In the genomic region with DNA sequence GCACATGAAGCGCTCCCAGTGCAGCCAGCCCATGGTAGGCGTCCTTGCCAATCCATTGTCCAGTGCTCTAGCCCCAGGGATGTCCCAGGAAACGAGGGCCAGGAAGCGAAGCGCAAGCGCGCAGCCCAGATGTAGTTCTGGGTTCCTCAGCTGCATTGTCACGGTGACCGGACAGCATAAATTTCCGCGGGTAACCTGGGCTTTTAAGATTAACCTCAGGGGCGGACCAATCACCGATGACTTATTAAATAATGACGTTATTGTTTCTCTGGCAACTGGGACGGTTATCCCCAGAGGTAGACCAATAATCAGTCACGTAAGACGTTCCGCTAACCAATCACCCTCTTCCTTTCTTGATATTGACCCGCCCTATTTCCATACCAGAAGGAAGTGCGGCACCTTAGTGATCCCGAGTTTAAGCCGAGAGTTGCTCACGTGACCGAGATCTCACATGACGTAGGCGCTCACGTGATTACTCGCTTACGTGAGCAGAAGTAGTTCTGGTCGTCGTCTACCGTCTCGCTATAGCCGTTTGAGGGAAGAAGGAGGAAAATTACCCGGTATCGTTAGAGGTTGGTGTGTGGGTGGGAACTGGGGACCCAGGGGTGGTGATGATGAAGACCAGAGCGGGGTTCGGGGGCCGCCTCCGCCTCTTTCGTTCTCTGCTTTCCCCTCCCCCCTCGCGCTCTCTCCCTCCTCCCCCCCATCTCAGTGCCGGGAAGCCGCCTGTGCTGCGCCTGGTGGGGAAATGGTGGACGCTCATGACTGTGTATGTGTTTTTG, we compare ENCODE assay signal across 1 cellular context.
TF ChIP-seq lines count a peak whose summit lies in the region.

A gene (minus strand): TSS at position 178 of the 782 bp plus-strand sequence. CDS start 22 bp downstream, at position 156.
A gene with protein sequence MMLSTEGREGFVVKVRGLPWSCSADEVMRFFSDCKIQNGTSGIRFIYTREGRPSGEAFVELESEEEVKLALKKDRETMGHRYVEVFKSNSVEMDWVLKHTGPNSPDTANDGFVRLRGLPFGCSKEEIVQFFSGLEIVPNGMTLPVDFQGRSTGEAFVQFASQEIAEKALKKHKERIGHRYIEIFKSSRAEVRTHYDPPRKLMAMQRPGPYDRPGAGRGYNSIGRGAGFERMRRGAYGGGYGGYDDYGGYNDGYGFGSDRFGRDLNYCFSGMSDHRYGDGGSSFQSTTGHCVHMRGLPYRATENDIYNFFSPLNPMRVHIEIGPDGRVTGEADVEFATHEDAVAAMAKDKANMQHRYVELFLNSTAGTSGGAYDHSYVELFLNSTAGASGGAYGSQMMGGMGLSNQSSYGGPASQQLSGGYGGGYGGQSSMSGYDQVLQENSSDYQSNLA (plus strand): TSS at position 475 of the 782 bp plus-strand sequence. CDS start 3,767 bp downstream, outside the sequence.

TF ChIP-seq in HepG2, 621 proteins besides CTCF, POLR2A, EP300 and RAD21 (continued from another document and continues in another):
- TF ChIP-seq, protein P1, sequence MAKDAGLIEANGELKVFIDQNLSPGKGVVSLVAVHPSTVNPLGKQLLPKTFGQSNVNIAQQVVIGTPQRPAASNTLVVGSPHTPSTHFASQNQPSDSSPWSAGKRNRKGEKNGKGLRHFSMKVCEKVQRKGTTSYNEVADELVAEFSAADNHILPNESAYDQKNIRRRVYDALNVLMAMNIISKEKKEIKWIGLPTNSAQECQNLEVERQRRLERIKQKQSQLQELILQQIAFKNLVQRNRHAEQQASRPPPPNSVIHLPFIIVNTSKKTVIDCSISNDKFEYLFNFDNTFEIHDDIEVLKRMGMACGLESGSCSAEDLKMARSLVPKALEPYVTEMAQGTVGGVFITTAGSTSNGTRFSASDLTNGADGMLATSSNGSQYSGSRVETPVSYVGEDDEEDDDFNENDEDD (CRISPR knock-in tag; IDR thresholded peaks at IDR 0.05; ENCODE audit: borderline replicate concordance) = 0 out of 2 replicates have a peak, but pooled peaks have one; percentile 30
- TF ChIP-seq ZNF777 (CRISPR knock-in tag; IDR thresholded peaks at IDR 0.05) = no peak
- TF ChIP-seq YEATS4 (CRISPR knock-in tag; IDR thresholded peaks at IDR 0.05; ENCODE audit: borderline replicate concordance) = peak; percentile 28; the same call in 1 of the 2 replicates
- no peak for TF ChIP-seq ZFP36L1 (CRISPR knock-in tag; IDR thresholded peaks at IDR 0.05)
- no peak for TF ChIP-seq ZNF17 (CRISPR knock-in tag; IDR thresholded peaks at IDR 0.05)
- peak; percentile 77 for TF ChIP-seq NFYB (CRISPR knock-in tag; IDR thresholded peaks at IDR 0.05)
- TF ChIP-seq GABPA (IDR thresholded peaks at IDR 0.05; ENCODE audit: low read depth, low read length) = no peak
- TF ChIP-seq GABPA (CRISPR knock-in tag; IDR thresholded peaks at IDR 0.05; ENCODE audit: low read depth) = peak; percentile 60
- no peak for TF ChIP-seq ZNF326 (CRISPR knock-in tag; IDR thresholded peaks at IDR 0.05; ENCODE audit: borderline replicate concordance)
- TF ChIP-seq MAZ (IDR thresholded peaks at IDR 0.05; ENCODE audit: borderline replicate concordance, low read depth, low read length) = peak; percentile 67; the same call in 1 of the 2 replicates
- 0 out of 2 replicates have a peak, but pooled peaks have one; percentile 13 for TF ChIP-seq MAZ (CRISPR knock-in tag; IDR thresholded peaks at IDR 0.05; ENCODE audit: low read depth)
- peak; percentile 40; the same call in 1 of the 2 replicates for TF ChIP-seq ZNF430 (CRISPR knock-in tag; IDR thresholded peaks at IDR 0.05)
- TF ChIP-seq ZNF335 (CRISPR knock-in tag; IDR thresholded peaks at IDR 0.05) = no peak
- TF ChIP-seq CBX5 (CRISPR knock-in tag; IDR thresholded peaks at IDR 0.05; ENCODE audit: borderline replicate concordance) = no peak
- TF ChIP-seq CCDC6 (CRISPR knock-in tag; IDR thresholded peaks at IDR 0.05) = no peak
- TF ChIP-seq, protein P2, sequence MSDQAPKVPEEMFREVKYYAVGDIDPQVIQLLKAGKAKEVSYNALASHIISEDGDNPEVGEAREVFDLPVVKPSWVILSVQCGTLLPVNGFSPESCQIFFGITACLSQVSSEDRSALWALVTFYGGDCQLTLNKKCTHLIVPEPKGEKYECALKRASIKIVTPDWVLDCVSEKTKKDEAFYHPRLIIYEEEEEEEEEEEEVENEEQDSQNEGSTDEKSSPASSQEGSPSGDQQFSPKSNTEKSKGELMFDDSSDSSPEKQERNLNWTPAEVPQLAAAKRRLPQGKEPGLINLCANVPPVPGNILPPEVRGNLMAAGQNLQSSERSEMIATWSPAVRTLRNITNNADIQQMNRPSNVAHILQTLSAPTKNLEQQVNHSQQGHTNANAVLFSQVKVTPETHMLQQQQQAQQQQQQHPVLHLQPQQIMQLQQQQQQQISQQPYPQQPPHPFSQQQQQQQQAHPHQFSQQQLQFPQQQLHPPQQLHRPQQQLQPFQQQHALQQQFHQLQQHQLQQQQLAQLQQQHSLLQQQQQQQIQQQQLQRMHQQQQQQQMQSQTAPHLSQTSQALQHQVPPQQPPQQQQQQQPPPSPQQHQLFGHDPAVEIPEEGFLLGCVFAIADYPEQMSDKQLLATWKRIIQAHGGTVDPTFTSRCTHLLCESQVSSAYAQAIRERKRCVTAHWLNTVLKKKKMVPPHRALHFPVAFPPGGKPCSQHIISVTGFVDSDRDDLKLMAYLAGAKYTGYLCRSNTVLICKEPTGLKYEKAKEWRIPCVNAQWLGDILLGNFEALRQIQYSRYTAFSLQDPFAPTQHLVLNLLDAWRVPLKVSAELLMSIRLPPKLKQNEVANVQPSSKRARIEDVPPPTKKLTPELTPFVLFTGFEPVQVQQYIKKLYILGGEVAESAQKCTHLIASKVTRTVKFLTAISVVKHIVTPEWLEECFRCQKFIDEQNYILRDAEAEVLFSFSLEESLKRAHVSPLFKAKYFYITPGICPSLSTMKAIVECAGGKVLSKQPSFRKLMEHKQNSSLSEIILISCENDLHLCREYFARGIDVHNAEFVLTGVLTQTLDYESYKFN (CRISPR knock-in tag; conservative IDR thresholded peaks at IDR 0.05) = 0 out of 2 replicates have a peak, but pooled peaks have one; percentile 13
- TF ChIP-seq POLR2G (IDR thresholded peaks at IDR 0.05; ENCODE audit: low read depth, low read length) = peak; percentile 62
- TF ChIP-seq, protein P3, sequence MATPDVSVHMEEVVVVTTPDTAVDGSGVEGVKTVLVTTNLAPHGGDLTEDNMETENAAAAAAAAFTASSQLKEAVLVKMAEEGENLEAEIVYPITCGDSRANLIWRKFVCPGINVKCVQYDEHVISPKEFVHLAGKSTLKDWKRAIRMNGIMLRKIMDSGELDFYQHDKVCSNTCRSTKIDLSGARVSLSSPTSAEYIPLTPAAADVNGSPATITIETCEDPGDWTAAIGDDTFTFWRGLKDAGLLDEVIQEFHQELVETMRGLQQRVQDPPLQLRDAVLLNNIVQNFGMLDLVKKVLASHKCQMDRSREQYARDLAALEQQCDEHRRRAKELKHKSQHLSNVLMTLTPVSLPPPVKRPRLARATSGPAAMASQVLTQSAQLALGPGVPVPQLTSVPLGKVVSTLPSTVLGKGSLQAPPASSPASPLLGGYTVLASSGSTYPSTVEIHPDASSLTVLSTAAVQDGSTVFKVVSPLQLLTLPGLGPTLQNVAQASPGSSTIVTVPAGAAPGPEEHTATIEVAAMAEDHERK (CRISPR knock-in tag; IDR thresholded peaks at IDR 0.05; ENCODE audit: low read depth) = peak; percentile 47; the same call in 1 of the 2 replicates
- TF ChIP-seq ZNF850 (CRISPR knock-in tag; conservative IDR thresholded peaks at IDR 0.05) = no peak
- peak; percentile 88; the same call in 1 of the 2 replicates for TF ChIP-seq SIN3A (IDR thresholded peaks at IDR 0.05; ENCODE audit: borderline replicate concordance, low read depth, low read length)
- TF ChIP-seq NCOA1 (CRISPR knock-in tag; IDR thresholded peaks at IDR 0.05) = no peak
- no peak for TF ChIP-seq XBP1 (CRISPR knock-in tag; IDR thresholded peaks at IDR 0.05)
- peak; percentile 84 for TF ChIP-seq SP2 (CRISPR knock-in tag; IDR thresholded peaks at IDR 0.05)
- TF ChIP-seq, protein P4, sequence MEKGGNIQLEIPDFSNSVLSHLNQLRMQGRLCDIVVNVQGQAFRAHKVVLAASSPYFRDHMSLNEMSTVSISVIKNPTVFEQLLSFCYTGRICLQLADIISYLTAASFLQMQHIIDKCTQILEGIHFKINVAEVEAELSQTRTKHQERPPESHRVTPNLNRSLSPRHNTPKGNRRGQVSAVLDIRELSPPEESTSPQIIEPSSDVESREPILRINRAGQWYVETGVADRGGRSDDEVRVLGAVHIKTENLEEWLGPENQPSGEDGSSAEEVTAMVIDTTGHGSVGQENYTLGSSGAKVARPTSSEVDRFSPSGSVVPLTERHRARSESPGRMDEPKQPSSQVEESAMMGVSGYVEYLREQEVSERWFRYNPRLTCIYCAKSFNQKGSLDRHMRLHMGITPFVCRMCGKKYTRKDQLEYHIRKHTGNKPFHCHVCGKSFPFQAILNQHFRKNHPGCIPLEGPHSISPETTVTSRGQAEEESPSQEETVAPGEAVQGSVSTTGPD (CRISPR knock-in tag; IDR thresholded peaks at IDR 0.05) = no peak
- no peak for TF ChIP-seq ESRRA (CRISPR knock-in tag; IDR thresholded peaks at IDR 0.05; ENCODE audit: low read depth)
- TF ChIP-seq AHR (CRISPR knock-in tag; IDR thresholded peaks at IDR 0.05) = no peak
- peak; percentile 65 for TF ChIP-seq ELF1 (CRISPR knock-in tag; IDR thresholded peaks at IDR 0.05)
- 0 out of 2 replicates have a peak, but pooled peaks have one; percentile 44 for TF ChIP-seq NFRKB (IDR thresholded peaks at IDR 0.05)
- TF ChIP-seq YEATS2 (CRISPR knock-in tag; IDR thresholded peaks at IDR 0.05; ENCODE audit: borderline replicate concordance) = peak; percentile 80; the same call in 1 of the 2 replicates
- peak; percentile 89 for TF ChIP-seq SAP130 (CRISPR knock-in tag; IDR thresholded peaks at IDR 0.05; ENCODE audit: low read depth)
- peak; percentile 57; the same call in 1 of the 2 replicates for TF ChIP-seq KMT2B (CRISPR knock-in tag; IDR thresholded peaks at IDR 0.05)
- TF ChIP-seq, protein P5, sequence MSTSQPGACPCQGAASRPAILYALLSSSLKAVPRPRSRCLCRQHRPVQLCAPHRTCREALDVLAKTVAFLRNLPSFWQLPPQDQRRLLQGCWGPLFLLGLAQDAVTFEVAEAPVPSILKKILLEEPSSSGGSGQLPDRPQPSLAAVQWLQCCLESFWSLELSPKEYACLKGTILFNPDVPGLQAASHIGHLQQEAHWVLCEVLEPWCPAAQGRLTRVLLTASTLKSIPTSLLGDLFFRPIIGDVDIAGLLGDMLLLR (CRISPR knock-in tag; IDR thresholded peaks at IDR 0.05) = no peak
- TF ChIP-seq ZMYM3 (CRISPR knock-in tag; IDR thresholded peaks at IDR 0.05) = no peak
- TF ChIP-seq, protein P6, sequence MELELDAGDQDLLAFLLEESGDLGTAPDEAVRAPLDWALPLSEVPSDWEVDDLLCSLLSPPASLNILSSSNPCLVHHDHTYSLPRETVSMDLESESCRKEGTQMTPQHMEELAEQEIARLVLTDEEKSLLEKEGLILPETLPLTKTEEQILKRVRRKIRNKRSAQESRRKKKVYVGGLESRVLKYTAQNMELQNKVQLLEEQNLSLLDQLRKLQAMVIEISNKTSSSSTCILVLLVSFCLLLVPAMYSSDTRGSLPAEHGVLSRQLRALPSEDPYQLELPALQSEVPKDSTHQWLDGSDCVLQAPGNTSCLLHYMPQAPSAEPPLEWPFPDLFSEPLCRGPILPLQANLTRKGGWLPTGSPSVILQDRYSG (CRISPR knock-in tag; IDR thresholded peaks at IDR 0.05) = no peak
- peak; percentile 42; the same call in 1 of the 2 replicates for TF ChIP-seq KDM2A (CRISPR knock-in tag; IDR thresholded peaks at IDR 0.05; ENCODE audit: borderline replicate concordance, low read depth)
- TF ChIP-seq, protein P7, sequence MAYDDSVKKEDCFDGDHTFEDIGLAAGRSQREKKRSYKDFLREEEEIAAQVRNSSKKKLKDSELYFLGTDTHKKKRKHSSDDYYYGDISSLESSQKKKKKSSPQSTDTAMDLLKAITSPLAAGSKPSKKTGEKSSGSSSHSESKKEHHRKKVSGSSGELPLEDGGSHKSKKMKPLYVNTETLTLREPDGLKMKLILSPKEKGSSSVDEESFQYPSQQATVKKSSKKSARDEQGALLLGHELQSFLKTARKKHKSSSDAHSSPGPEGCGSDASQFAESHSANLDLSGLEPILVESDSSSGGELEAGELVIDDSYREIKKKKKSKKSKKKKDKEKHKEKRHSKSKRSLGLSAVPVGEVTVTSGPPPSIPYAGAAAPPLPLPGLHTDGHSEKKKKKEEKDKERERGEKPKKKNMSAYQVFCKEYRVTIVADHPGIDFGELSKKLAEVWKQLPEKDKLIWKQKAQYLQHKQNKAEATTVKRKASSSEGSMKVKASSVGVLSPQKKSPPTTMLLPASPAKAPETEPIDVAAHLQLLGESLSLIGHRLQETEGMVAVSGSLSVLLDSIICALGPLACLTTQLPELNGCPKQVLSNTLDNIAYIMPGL (CRISPR knock-in tag; IDR thresholded peaks at IDR 0.05; ENCODE audit: borderline replicate concordance in 1 of 2, low read depth in 1 of 2) = 0 out of 4 replicates have a peak, but pooled peaks of 1 of the 2 experiments have one; percentile 21
- TF ChIP-seq, protein P8, sequence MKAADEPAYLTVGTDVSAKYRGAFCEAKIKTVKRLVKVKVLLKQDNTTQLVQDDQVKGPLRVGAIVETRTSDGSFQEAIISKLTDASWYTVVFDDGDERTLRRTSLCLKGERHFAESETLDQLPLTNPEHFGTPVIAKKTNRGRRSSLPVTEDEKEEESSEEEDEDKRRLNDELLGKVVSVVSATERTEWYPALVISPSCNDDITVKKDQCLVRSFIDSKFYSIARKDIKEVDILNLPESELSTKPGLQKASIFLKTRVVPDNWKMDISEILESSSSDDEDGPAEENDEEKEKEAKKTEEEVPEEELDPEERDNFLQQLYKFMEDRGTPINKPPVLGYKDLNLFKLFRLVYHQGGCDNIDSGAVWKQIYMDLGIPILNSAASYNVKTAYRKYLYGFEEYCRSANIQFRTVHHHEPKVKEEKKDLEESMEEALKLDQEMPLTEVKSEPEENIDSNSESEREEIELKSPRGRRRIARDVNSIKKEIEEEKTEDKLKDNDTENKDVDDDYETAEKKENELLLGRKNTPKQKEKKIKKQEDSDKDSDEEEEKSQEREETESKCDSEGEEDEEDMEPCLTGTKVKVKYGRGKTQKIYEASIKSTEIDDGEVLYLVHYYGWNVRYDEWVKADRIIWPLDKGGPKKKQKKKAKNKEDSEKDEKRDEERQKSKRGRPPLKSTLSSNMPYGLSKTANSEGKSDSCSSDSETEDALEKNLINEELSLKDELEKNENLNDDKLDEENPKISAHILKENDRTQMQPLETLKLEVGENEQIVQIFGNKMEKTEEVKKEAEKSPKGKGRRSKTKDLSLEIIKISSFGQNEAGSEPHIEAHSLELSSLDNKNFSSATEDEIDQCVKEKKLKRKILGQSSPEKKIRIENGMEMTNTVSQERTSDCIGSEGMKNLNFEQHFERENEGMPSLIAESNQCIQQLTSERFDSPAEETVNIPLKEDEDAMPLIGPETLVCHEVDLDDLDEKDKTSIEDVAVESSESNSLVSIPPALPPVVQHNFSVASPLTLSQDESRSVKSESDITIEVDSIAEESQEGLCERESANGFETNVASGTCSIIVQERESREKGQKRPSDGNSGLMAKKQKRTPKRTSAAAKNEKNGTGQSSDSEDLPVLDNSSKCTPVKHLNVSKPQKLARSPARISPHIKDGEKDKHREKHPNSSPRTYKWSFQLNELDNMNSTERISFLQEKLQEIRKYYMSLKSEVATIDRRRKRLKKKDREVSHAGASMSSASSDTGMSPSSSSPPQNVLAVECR (CRISPR knock-in tag; IDR thresholded peaks at IDR 0.05; ENCODE audit: borderline replicate concordance) = peak; percentile 44; the same call in 1 of the 2 replicates
- no peak for TF ChIP-seq ZNF749 (CRISPR knock-in tag; IDR thresholded peaks at IDR 0.05; ENCODE audit: borderline replicate concordance)
- peak; percentile 20; the same call in 1 of the 2 replicates for TF ChIP-seq ZNF331 (CRISPR knock-in tag; IDR thresholded peaks at IDR 0.05)
- peak; percentile 78 for TF ChIP-seq RFX1 (IDR thresholded peaks at IDR 0.05)
